1 cellular context compared by ENCODE assay signal in the genomic region with DNA sequence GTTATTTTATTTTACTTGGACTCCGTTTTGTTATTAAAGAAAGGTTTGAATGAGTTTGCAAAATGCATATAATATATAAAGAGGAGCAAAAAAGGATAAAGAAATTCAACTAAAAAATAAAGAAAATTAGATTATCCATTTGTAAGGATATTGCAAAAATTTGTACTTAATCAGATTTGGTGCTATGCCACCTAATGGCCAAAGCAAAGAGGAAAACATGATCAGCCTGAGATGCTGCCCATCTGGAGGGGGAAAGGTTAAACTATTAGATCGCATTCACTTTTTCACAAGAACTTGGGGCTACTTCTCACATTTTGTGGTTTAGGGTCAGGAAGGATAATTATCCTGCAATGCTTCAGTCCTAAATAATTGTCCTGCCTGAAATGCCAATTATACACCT.
TF ChIP-seq lines count a peak whose summit lies in the region.

No MANE protein-coding gene starts in this region.

TF ChIP-seq in GM23338, 12 proteins besides CTCF, POLR2A, EP300 and RAD21 (continued from another document):
- TF ChIP-seq, protein P1, sequence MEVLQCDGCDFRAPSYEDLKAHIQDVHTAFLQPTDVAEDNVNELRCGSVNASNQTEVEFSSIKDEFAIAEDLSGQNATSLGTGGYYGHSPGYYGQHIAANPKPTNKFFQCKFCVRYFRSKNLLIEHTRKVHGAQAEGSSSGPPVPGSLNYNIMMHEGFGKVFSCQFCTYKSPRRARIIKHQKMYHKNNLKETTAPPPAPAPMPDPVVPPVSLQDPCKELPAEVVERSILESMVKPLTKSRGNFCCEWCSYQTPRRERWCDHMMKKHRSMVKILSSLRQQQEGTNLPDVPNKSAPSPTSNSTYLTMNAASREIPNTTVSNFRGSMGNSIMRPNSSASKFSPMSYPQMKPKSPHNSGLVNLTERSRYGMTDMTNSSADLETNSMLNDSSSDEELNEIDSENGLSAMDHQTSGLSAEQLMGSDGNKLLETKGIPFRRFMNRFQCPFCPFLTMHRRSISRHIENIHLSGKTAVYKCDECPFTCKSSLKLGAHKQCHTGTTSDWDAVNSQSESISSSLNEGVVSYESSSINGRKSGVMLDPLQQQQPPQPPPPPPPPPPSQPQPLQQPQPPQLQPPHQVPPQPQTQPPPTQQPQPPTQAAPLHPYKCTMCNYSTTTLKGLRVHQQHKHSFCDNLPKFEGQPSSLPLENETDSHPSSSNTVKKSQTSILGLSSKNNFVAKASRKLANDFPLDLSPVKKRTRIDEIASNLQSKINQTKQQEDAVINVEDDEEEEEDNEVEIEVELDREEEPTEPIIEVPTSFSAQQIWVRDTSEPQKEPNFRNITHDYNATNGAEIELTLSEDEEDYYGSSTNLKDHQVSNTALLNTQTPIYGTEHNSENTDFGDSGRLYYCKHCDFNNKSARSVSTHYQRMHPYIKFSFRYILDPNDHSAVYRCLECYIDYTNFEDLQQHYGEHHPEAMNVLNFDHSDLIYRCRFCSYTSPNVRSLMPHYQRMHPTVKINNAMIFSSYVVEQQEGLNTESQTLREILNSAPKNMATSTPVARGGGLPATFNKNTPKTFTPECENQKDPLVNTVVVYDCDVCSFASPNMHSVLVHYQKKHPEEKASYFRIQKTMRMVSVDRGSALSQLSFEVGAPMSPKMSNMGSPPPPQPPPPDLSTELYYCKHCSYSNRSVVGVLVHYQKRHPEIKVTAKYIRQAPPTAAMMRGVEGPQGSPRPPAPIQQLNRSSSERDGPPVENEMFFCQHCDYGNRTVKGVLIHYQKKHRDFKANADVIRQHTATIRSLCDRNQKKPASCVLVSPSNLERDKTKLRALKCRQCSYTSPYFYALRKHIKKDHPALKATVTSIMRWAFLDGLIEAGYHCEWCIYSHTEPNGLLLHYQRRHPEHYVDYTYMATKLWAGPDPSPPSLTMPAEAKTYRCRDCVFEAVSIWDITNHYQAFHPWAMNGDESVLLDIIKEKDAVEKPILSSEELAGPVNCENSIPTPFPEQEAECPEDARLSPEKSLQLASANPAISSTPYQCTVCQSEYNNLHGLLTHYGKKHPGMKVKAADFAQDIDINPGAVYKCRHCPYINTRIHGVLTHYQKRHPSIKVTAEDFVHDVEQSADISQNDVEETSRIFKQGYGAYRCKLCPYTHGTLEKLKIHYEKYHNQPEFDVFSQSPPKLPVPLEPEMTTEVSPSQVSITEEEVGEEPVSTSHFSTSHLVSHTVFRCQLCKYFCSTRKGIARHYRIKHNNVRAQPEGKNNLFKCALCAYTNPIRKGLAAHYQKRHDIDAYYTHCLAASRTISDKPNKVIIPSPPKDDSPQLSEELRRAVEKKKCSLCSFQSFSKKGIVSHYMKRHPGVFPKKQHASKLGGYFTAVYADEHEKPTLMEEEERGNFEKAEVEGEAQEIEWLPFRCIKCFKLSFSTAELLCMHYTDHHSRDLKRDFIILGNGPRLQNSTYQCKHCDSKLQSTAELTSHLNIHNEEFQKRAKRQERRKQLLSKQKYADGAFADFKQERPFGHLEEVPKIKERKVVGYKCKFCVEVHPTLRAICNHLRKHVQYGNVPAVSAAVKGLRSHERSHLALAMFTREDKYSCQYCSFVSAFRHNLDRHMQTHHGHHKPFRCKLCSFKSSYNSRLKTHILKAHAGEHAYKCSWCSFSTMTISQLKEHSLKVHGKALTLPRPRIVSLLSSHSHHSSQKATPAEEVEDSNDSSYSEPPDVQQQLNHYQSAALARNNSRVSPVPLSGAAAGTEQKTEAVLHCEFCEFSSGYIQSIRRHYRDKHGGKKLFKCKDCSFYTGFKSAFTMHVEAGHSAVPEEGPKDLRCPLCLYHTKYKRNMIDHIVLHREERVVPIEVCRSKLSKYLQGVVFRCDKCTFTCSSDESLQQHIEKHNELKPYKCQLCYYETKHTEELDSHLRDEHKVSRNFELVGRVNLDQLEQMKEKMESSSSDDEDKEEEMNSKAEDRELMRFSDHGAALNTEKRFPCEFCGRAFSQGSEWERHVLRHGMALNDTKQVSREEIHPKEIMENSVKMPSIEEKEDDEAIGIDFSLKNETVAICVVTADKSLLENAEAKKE (CRISPR knock-in tag; IDR thresholded peaks at IDR 0.05): no peak
- TF ChIP-seq ZNF331 (CRISPR knock-in tag; IDR thresholded peaks at IDR 0.05; ENCODE audit: low read depth) (no peak), JUNB (IDR thresholded peaks at IDR 0.05; ENCODE audit: unreplicated experiment) (no peak), EZH2 (IDR thresholded peaks at IDR 0.05; ENCODE audit: low read depth, unreplicated experiment) (no peak), POLR2AphosphoS5 (IDR thresholded peaks at IDR 0.05; ENCODE audit: low read depth) (no peak), STAT1 (IDR thresholded peaks at IDR 0.05; ENCODE audit: unreplicated experiment) (no peak), EZH2phosphoT487 (IDR thresholded peaks at IDR 0.05; ENCODE audit: unreplicated experiment) (no peak)
- TF ChIP-seq, protein P2, sequence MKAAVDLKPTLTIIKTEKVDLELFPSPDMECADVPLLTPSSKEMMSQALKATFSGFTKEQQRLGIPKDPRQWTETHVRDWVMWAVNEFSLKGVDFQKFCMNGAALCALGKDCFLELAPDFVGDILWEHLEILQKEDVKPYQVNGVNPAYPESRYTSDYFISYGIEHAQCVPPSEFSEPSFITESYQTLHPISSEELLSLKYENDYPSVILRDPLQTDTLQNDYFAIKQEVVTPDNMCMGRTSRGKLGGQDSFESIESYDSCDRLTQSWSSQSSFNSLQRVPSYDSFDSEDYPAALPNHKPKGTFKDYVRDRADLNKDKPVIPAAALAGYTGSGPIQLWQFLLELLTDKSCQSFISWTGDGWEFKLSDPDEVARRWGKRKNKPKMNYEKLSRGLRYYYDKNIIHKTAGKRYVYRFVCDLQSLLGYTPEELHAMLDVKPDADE (IDR thresholded peaks at IDR 0.05): no peak
- TF ChIP-seq, protein P3, sequence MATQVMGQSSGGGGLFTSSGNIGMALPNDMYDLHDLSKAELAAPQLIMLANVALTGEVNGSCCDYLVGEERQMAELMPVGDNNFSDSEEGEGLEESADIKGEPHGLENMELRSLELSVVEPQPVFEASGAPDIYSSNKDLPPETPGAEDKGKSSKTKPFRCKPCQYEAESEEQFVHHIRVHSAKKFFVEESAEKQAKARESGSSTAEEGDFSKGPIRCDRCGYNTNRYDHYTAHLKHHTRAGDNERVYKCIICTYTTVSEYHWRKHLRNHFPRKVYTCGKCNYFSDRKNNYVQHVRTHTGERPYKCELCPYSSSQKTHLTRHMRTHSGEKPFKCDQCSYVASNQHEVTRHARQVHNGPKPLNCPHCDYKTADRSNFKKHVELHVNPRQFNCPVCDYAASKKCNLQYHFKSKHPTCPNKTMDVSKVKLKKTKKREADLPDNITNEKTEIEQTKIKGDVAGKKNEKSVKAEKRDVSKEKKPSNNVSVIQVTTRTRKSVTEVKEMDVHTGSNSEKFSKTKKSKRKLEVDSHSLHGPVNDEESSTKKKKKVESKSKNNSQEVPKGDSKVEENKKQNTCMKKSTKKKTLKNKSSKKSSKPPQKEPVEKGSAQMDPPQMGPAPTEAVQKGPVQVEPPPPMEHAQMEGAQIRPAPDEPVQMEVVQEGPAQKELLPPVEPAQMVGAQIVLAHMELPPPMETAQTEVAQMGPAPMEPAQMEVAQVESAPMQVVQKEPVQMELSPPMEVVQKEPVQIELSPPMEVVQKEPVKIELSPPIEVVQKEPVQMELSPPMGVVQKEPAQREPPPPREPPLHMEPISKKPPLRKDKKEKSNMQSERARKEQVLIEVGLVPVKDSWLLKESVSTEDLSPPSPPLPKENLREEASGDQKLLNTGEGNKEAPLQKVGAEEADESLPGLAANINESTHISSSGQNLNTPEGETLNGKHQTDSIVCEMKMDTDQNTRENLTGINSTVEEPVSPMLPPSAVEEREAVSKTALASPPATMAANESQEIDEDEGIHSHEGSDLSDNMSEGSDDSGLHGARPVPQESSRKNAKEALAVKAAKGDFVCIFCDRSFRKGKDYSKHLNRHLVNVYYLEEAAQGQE (IDR thresholded peaks at IDR 0.05; ENCODE audit: unreplicated experiment): no peak
